Comparison of ENCODE assay signal across 1 cellular context in genomic region chr17:46176975-46177374, GRCh38.
TF ChIP-seq lines count a peak whose summit lies in the region.

No MANE protein-coding gene starts in this region.

TF ChIP-seq in HepG2, 621 proteins besides CTCF, POLR2A, EP300 and RAD21:
- TF ChIP-seq CEBPB (IDR thresholded peaks at IDR 0.05; ENCODE audit: borderline replicate concordance, low read depth, low read length) (peak; percentile 13; the same call in 1 of the 2 replicates), ZBTB2 (CRISPR knock-in tag; IDR thresholded peaks at IDR 0.05; ENCODE audit: low read depth) (no peak)
